8 cellular contexts compared by ENCODE assay signal in the genomic region with DNA sequence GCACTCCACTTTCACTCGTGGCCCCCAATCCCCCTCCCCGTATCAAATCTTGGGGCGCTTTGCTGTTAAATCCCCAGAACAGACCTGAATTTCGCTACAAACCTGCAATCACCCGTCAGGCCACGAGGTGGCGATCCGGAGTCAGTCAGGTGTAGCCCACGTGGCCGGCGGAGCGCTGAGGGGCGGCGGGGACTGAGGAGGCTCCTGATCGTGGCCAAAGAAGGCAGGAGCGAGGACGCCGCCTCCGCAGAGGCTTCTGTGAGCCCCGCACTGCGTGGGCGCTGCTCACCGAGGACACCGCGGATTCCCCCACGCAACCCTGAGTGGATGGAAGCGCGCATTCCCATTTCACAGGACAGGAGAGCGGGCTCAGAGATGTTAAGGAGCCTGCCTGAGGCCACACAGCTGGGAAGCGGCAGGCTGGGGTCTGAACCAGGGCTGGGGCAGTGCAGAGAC.
DNase-seq lines count a peak whose midpoint lies in the region; ATAC-seq and TF ChIP-seq lines count a peak whose summit lies in the region.

No MANE protein-coding gene starts in this region.

- H3K4me1 Mint-ChIP-seq in endothelial cell (ENCODE audit: unreplicated experiment) = peaks cover 24% of the 10 kb centered on the region

- no peaks in the 10 kb centered on the region for H3K9me3 Mint-ChIP-seq in endothelial cell (ENCODE audit: unreplicated experiment)

- H3K4me3 Mint-ChIP-seq in endothelial cell (ENCODE audit: unreplicated experiment) = no peak overlapping the region

- no peaks in the 10 kb centered on the region for H3K36me3 ChIP-seq in NT2/D1 (ENCODE audit: insufficient read depth, insufficient read length, low read length)

- H3K9ac ChIP-seq in NT2/D1 (ENCODE audit: insufficient read length, low read depth) = peak overlapping the region; percentile 66

- TF ChIP-seq CTCF in endothelial cell (IDR thresholded peaks at IDR 0.05; ENCODE audit: unreplicated experiment) = peak; percentile 95

- H3K4me3 ChIP-seq in NT2/D1 (ENCODE audit: insufficient read length, low read depth) = no peak overlapping the region

- H3K27me3 ChIP-seq in NT2/D1 (ENCODE audit: insufficient read depth, insufficient read length) = peaks cover 58% of the 10 kb centered on the region

- peaks cover 13% of the 10 kb centered on the region for H3K27me3 Mint-ChIP-seq in endothelial cell (ENCODE audit: unreplicated experiment)

- no peaks in the 10 kb centered on the region for H3K36me3 Mint-ChIP-seq in endothelial cell (ENCODE audit: low read depth, unreplicated experiment)

- in situ Hi-C loops in Caki2 (cut with HindIII; ENCODE audit: low pct_unique_long_range_greater_than_20kb, low sequenced_read_pairs) = no loop called here

- peaks cover 12% of the 10 kb centered on the region for H3K4me1 ChIP-seq in NT2/D1 (ENCODE audit: insufficient read depth, insufficient read length)

- ATAC-seq in HG03521 (IDR thresholded peaks at IDR 0.05; ENCODE audit: unreplicated experiment) (peak; percentile 60), GM21825 (IDR thresholded peaks at IDR 0.05; ENCODE audit: unreplicated experiment) (no peak)

- peak; percentile 59 for DNase-seq in Caki2 (ENCODE audit: low read depth)
- peak; percentile 74 for DNase-seq in NT2/D1 (ENCODE audit: low read depth, low spot score)
- DNase-seq in activated CD8-positive, alpha-beta memory T cell treated with anti-CD3 and anti-CD28 coated beads, Interleukin-2, amount 50 U/mL, for 4 hours = peak; percentile 89
- peak; percentile 90 for DNase-seq in endothelial cell (ENCODE audit: low spot score)
- peak; percentile 66 for DNase-seq in myocyte (ENCODE audit: low read depth)
- peak; percentile 74 for DNase-seq in stimulated activated CD8-positive, alpha-beta memory T cell treated with anti-CD3 and anti-CD28 coated beads, Interleukin-7, amount 100 ng/mL, for 24 hours (ENCODE audit: low read depth)

- no peaks in the 10 kb centered on the region for H3K9me3 ChIP-seq in NT2/D1 (ENCODE audit: insufficient read depth, low read length)

- no peak overlapping the region for H3K27ac Mint-ChIP-seq in endothelial cell (ENCODE audit: unreplicated experiment)
